ENCODE assay signal across 11 cellular contexts in genomic region chr11:45920531-45921477, GRCh38. TPM values are rescaled to one million over a fixed set of nuclear protein-coding genes. Genes with fewer than 3 reads are reported as not detected.
DNase-seq lines count a peak whose midpoint lies in the region; ATAC-seq and TF ChIP-seq lines count a peak whose summit lies in the region.
"Had no signal": no experiment of that assay in that cellular context is flagged by ENCODE, and none has a peak within 500 bp of the region (broad histone marks: within the 10 kb centered on the region; RNA-seq: fewer than 3 reads in every experiment).

No MANE protein-coding gene starts in this region.

- H3K36me3 ChIP-seq in CD8-positive, alpha-beta memory T cell (ENCODE audit: insufficient read depth, low read length) = peaks cover 3% of the 10 kb centered on the region
- H3K36me3 ChIP-seq in body of pancreas (replicated peaks in 1 of 2; ENCODE audit: insufficient read depth in 1 of 2, low read depth in 2 of 2) = no peaks in the 10 kb centered on the region
- H3K36me3 ChIP-seq: transverse colon had no signal

- peak overlapping the region in 7 of 8 donors; percentile 35 to 88 (median 70) for H3K27ac Mint-ChIP-seq in CD8-positive, alpha-beta memory T cell
- H3K27ac Mint-ChIP-seq in nephron = peak overlapping the region; percentile 94 to 96 (median 96)

- POLR2A ChIA-PET in CD8-positive, alpha-beta memory T cell (lab: Charles Lee) = no interaction called here

- H3K9me3 ChIP-seq in CD8-positive, alpha-beta memory T cell (ENCODE audit: low read length) = no peaks in the 10 kb centered on the region
- H3K9me3 ChIP-seq in body of pancreas = no peaks in the 10 kb centered on the region
- H3K9me3 ChIP-seq: transverse colon had no signal

- CTCF ChIA-PET in CD8-positive, alpha-beta memory T cell (lab: Charles Lee) = no interaction called here

- H3K4me1 Mint-ChIP-seq in CD8-positive, alpha-beta memory T cell = peaks cover 56 to 74% (median 59%) of the 10 kb centered on the region in 3 donors
- H3K4me1 Mint-ChIP-seq in nephron = peaks cover 19% of the 10 kb centered on the region

- no peak for ATAC-seq in body of pancreas
- no peak for ATAC-seq in HG02973 (IDR thresholded peaks at IDR 0.05; ENCODE audit: unreplicated experiment)
- ATAC-seq: Panc1 had no signal

- TF ChIP-seq CTCF in 22Rv1 (IDR thresholded peaks at IDR 0.05) = no peak
- no peak for TF ChIP-seq CTCF in body of pancreas (IDR thresholded peaks at IDR 0.05)
- TF ChIP-seq CTCF in nephron (IDR thresholded peaks at IDR 0.05; ENCODE audit: unreplicated experiment in 3 of 3) = no peak
- no peak for TF ChIP-seq CTCF in GM20000 (IDR thresholded peaks at IDR 0.05; ENCODE audit: extremely low read depth, missing control alignments)

- no peak for TF ChIP-seq POLR2A in body of pancreas (IDR thresholded peaks at IDR 0.05)

- no peaks in the 10 kb centered on the region for H3K27me3 ChIP-seq in CD8-positive, alpha-beta memory T cell (ENCODE audit: insufficient read depth, low read length, poor library complexity, severe bottlenecking)
- H3K27me3 ChIP-seq in body of pancreas = no peaks in the 10 kb centered on the region

- no peak overlapping the region for H3K4me3 ChIP-seq in CD8-positive, alpha-beta memory T cell (ENCODE audit: low read length)
- H3K4me3 ChIP-seq in body of pancreas = no peak overlapping the region

- H3K27me3 Mint-ChIP-seq in CD8-positive, alpha-beta memory T cell = peaks cover 0 to 10% of the 10 kb centered on the region in 2 donors
- H3K27me3 Mint-ChIP-seq in nephron (ENCODE audit: low read depth) = peaks cover 48% of the 10 kb centered on the region

- H3K9me3 Mint-ChIP-seq in CD8-positive, alpha-beta memory T cell = no peaks in the 10 kb centered on the region
- H3K9me3 Mint-ChIP-seq in nephron = no peaks in the 10 kb centered on the region

- peak overlapping the region; percentile 66 to 97 (median 87) for H3K4me3 Mint-ChIP-seq in CD8-positive, alpha-beta memory T cell
- H3K4me3 Mint-ChIP-seq in nephron = peak overlapping the region; percentile 78 to 94 (median 89)

- peaks cover 0 to 21% (median 0%) of the 10 kb centered on the region in 3 donors for H3K36me3 Mint-ChIP-seq in CD8-positive, alpha-beta memory T cell
- no peaks in the 10 kb centered on the region for H3K36me3 Mint-ChIP-seq in nephron (ENCODE audit: low read depth)

- intact Hi-C loops in body of pancreas (cut with DNase I) = no loop called here

- H3K4me1 ChIP-seq in CD8-positive, alpha-beta memory T cell (ENCODE audit: insufficient read depth, low read length) = peaks cover 29% of the 10 kb centered on the region
- H3K4me1 ChIP-seq in body of pancreas = peaks cover 59% of the 10 kb centered on the region

- H3K27ac ChIP-seq in 22Rv1 (peak overlapping the region; percentile 90), body of pancreas (peak overlapping the region; percentile 90 to 97 (median 96))
- no peak overlapping the region for H3K27ac ChIP-seq in CD8-positive, alpha-beta memory T cell (ENCODE audit: low read depth, low read length)

- no peak for DNase-seq in CD8-positive, alpha-beta memory T cell
- DNase-seq in body of pancreas = peak in 2 of 4 donors; percentile 2 to 10
- DNase-seq in GM20000 (ENCODE audit: low spot score) = no peak
- no peak for DNase-seq in NCI-H446 (lab: John Stamatoyannopoulos, UW)
- no peak for DNase-seq in NOMO-1 treated with dmso at 0.1 percent for 144 hours (lab: John Stamatoyannopoulos, UW; ENCODE audit: unreplicated experiment)

- 76 to 83% methylated on average over 6 of the region's 6 CpGs for WGBS in body of pancreas, 2 donors

RNA-seq across cellular contexts. Expression of gene LARGE2, which starts 1.7 kb away (rescaled TPM):
- total RNA-seq in CD8-positive, alpha-beta memory T cell = 1 to 10 TPM; 2.6 to 3.2 TPM
- 14.4 TPM for polyA plus RNA-seq in CD8-positive, alpha-beta memory T cell
- total RNA-seq in body of pancreas = 10 to 100 TPM; 12.2 to 14.5 TPM
- total RNA-seq: fibroblast of lung had no signal
- polyA plus RNA-seq: fibroblast of lung had no signal

RNA-seq across cellular contexts. Expression of gene PEX16, which starts 3.1 kb away (rescaled TPM):
- 10 to 100 TPM; 35.1 to 43.2 TPM for total RNA-seq in CD8-positive, alpha-beta memory T cell
- polyA plus RNA-seq in CD8-positive, alpha-beta memory T cell = 63.4 TPM
- 10 to 100 TPM; 29.1 to 41.5 TPM for total RNA-seq in body of pancreas

RNA-seq across cellular contexts. Expression of gene FREY1, which starts 13.7 kb away (rescaled TPM):
- 1 to 10 TPM; 1.1 to 2.0 TPM for total RNA-seq in CD8-positive, alpha-beta memory T cell
- polyA plus RNA-seq in CD8-positive, alpha-beta memory T cell = 0.43 TPM
- total RNA-seq in body of pancreas = 1 to 10 TPM; 2.3 to 8.2 TPM
- polyA plus RNA-seq: fibroblast of lung had no signal

RNA-seq across cellular contexts. Expression of gene MAPK8IP1, which starts 35.4 kb away (rescaled TPM):
- total RNA-seq in CD8-positive, alpha-beta memory T cell = 1 to 10 TPM in 1 of 2 experiments, under 1 TPM in 1; 0.98 to 1.1 TPM
- polyA plus RNA-seq in CD8-positive, alpha-beta memory T cell = 0.23 TPM
- 10 to 100 TPM; 23.7 to 32.4 TPM for total RNA-seq in body of pancreas
